ENCODE assay signal across 1 cellular context in genomic region chr12:12376636-12377448, GRCh38.
TF ChIP-seq lines count a peak whose summit lies in the region.

No MANE protein-coding gene starts in this region.

TF ChIP-seq in HEK293, 187 proteins besides CTCF, POLR2A, EP300 and RAD21 (continued from another document):
- TF ChIP-seq PRDM4 (tag by site-specific recombination; IDR thresholded peaks at IDR 0.05) (0 out of 2 replicates have a peak, but pooled peaks have one; percentile 37), RBAK (tag by site-specific recombination; IDR thresholded peaks at IDR 0.05) (no peak), ZNF777 (tag by site-specific recombination; IDR thresholded peaks at IDR 0.05; ENCODE audit: borderline replicate concordance) (no peak), SCRT1 (tag by site-specific recombination; IDR thresholded peaks at IDR 0.05; ENCODE audit: borderline replicate concordance) (0 out of 2 replicates have a peak, but pooled peaks have one; percentile 29), ZFP3 (tag by site-specific recombination; IDR thresholded peaks at IDR 0.05; ENCODE audit: low read depth) (no peak), ZNF529 (tag by site-specific recombination; IDR thresholded peaks at IDR 0.05; ENCODE audit: insufficient replicate concordance) (no peak), ZNF366 (tag by site-specific recombination; conservative IDR thresholded peaks at IDR 0.05) (no peak), SCRT2 (tag by site-specific recombination; IDR thresholded peaks at IDR 0.05) (no peak), ZNF274 (IDR thresholded peaks at IDR 0.05; ENCODE audit: low read length) (no peak), ZNF274 (tag by site-specific recombination; IDR thresholded peaks at IDR 0.05; ENCODE audit: borderline replicate concordance) (no peak), ZEB2 (tag by site-specific recombination; IDR thresholded peaks at IDR 0.05) (0 out of 2 replicates have a peak, but pooled peaks have one; percentile 30), ZSCAN30 (tag by site-specific recombination; IDR thresholded peaks at IDR 0.05) (peak; percentile 79; the same call in 1 of the 2 replicates), ZNF184 (tag by site-specific recombination; IDR thresholded peaks at IDR 0.05) (0 out of 2 replicates have a peak, but pooled peaks have one; percentile 46), ZNF19 (tag by site-specific recombination; IDR thresholded peaks at IDR 0.05; ENCODE audit: low read depth) (no peak), ZNF138 (tag by site-specific recombination; IDR thresholded peaks at IDR 0.05; ENCODE audit: borderline replicate concordance) (no peak), GLIS1 (tag by site-specific recombination; IDR thresholded peaks at IDR 0.05) (no peak), ZNF654 (tag by site-specific recombination; IDR thresholded peaks at IDR 0.05; ENCODE audit: low read depth) (peak; percentile 98), ZNF2 (tag by site-specific recombination; IDR thresholded peaks at IDR 0.05) (peak; percentile 55; the same call in 1 of the 2 replicates), MYNN (tag by site-specific recombination; IDR thresholded peaks at IDR 0.05; ENCODE audit: borderline replicate concordance) (no peak), ZNF561 (tag by site-specific recombination; IDR thresholded peaks at IDR 0.05; ENCODE audit: borderline replicate concordance) (peak; percentile 18; the same call in 1 of the 2 replicates), ZNF670 (tag by site-specific recombination; IDR thresholded peaks at IDR 0.05; ENCODE audit: low read depth) (no peak), ZNF280D (tag by site-specific recombination; IDR thresholded peaks at IDR 0.05) (no peak), ZNF510 (tag by site-specific recombination; IDR thresholded peaks at IDR 0.05; ENCODE audit: insufficient replicate concordance) (no peak), ZNF121 (tag by site-specific recombination; IDR thresholded peaks at IDR 0.05) (peak; percentile 42; the same call in 1 of the 2 replicates)
- TF ChIP-seq, protein P1, sequence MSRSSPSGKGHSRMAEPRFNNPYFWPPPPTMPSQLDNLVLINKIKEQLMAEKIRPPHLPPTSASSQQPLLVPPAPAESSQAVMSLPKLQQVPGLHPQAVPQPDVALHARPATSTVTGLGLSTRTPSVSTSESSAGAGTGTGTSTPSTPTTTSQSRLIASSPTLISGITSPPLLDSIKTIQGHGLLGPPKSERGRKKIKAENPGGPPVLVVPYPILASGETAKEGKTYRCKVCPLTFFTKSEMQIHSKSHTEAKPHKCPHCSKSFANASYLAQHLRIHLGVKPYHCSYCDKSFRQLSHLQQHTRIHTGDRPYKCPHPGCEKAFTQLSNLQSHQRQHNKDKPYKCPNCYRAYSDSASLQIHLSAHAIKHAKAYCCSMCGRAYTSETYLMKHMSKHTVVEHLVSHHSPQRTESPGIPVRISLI (tag by site-specific recombination; IDR thresholded peaks at IDR 0.05), result no peak
- TF ChIP-seq, protein P2, sequence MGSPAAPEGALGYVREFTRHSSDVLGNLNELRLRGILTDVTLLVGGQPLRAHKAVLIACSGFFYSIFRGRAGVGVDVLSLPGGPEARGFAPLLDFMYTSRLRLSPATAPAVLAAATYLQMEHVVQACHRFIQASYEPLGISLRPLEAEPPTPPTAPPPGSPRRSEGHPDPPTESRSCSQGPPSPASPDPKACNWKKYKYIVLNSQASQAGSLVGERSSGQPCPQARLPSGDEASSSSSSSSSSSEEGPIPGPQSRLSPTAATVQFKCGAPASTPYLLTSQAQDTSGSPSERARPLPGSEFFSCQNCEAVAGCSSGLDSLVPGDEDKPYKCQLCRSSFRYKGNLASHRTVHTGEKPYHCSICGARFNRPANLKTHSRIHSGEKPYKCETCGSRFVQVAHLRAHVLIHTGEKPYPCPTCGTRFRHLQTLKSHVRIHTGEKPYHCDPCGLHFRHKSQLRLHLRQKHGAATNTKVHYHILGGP (tag by site-specific recombination; IDR thresholded peaks at IDR 0.05), result no peak
- TF ChIP-seq, protein P3, sequence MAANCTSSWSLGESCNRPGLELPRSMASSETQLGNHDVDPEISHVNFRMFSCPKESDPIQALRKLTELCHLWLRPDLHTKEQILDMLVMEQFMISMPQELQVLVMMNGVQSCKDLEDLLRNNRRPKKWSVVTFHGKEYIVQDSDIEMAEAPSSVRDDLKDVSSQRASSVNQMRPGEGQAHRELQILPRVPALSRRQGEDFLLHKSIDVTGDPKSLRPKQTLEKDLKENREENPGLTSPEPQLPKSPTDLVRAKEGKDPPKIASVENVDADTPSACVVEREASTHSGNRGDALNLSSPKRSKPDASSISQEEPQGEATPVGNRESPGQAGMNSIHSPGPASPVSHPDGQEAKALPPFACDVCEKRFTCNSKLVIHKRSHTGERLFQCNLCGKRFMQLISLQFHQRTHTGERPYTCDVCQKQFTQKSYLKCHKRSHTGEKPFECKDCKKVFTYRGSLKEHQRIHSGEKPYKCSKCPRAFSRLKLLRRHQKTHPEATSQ (tag by site-specific recombination; IDR thresholded peaks at IDR 0.05), result no peak
- TF ChIP-seq, protein P4, sequence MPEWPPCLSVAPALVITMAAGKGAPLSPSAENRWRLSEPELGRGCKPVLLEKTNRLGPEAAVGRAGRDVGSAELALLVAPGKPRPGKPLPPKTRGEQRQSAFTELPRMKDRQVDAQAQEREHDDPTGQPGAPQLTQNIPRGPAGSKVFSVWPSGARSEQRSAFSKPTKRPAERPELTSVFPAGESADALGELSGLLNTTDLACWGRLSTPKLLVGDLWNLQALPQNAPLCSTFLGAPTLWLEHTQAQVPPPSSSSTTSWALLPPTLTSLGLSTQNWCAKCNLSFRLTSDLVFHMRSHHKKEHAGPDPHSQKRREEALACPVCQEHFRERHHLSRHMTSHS (tag by site-specific recombination; IDR thresholded peaks at IDR 0.05), result no peak
